22 cellular contexts compared by ENCODE assay signal in genomic region chr5:53679261-53679660, GRCh38.
DNase-seq lines count a peak whose midpoint lies in the region; ATAC-seq and TF ChIP-seq lines count a peak whose summit lies in the region.
"Had no signal": no experiment of that assay in that cellular context is flagged by ENCODE, and none has a peak within 500 bp of the region (broad histone marks: within the 10 kb centered on the region; RNA-seq: fewer than 3 reads in every experiment).

No MANE protein-coding gene starts in this region.

- H3K79me2 ChIP-seq in GM23248 (ENCODE audit: insufficient read depth) (peaks cover 18% of the 10 kb centered on the region; the same call in 1 of the 2 replicates), neural progenitor cell (ENCODE audit: low read depth) (no peaks in the 10 kb centered on the region)

- no peaks in the 10 kb centered on the region for H3F3A ChIP-seq in GM23248 (ENCODE audit: insufficient read depth)
- H3F3A ChIP-seq in neural progenitor cell (ENCODE audit: low read depth), result no peaks in the 10 kb centered on the region

- H4K20me1 ChIP-seq in GM23248 (ENCODE audit: insufficient read depth) (no peaks in the 10 kb centered on the region), neural progenitor cell (ENCODE audit: low read depth) (no peaks in the 10 kb centered on the region)

- H3K27me3 Mint-ChIP-seq in glutamatergic neuron (ENCODE audit: unreplicated experiment) (no peaks in the 10 kb centered on the region), neural progenitor cell (ENCODE audit: insufficient read depth, low read depth) (no peaks in the 10 kb centered on the region)
- no peaks in the 10 kb centered on the region for H3K27me3 Mint-ChIP-seq in activated naive CD4-positive, alpha-beta T cell treated with anti-CD3 and anti-CD28 coated beads for 36 hours (ENCODE audit: low read depth)
- H3K27me3 Mint-ChIP-seq: activated naive CD8-positive, alpha-beta T cell treated with anti-CD3 and anti-CD28 coated beads, Interleukin-2, amount 10 ng/mL, durations not matched to agents 7 days and 5 days; CD4-positive, alpha-beta memory T cell; central memory CD8-positive, alpha-beta T cell; naive thymus-derived CD8-positive, alpha-beta T cell; stimulated activated naive CD8-positive, alpha-beta T cell treated with anti-CD3 and anti-CD28 coated beads, Interleukin-15, Interleukin-2, amounts not matched to agents 100 ng/mL and 50 ng/mL, for 24 hours had no signal

- H3K4me1 ChIP-seq in GM23248 (ENCODE audit: insufficient read depth) (no peaks in the 10 kb centered on the region), neural progenitor cell (no peaks in the 10 kb centered on the region)
- H3K4me1 ChIP-seq: A549, esophagus squamous epithelium had no signal

- H3K4me3 Mint-ChIP-seq in glutamatergic neuron (ENCODE audit: unreplicated experiment) (no peak overlapping the region), neural progenitor cell (no peak overlapping the region)
- H3K4me3 Mint-ChIP-seq in activated naive CD4-positive, alpha-beta T cell treated with anti-CD3 and anti-CD28 coated beads for 36 hours, result no peak overlapping the region
- H3K4me3 Mint-ChIP-seq: activated naive CD8-positive, alpha-beta T cell treated with anti-CD3 and anti-CD28 coated beads, Interleukin-2, amount 10 ng/mL, durations not matched to agents 7 days and 5 days; activated T-helper 1 cell treated with anti-CD3 and anti-CD28 coated beads, Interleukin-12 subunit alpha, Interleukin-12 subunit beta, Interleukin-2, Interleukin-4 antibody, amounts not matched to agents 30 ng/mL and 10 ng/mL and 1 ng/mL, durations not matched to agents 14 hours and 24 hours and 36 hours; CD4-positive, alpha-beta memory T cell; central memory CD8-positive, alpha-beta T cell; naive thymus-derived CD8-positive, alpha-beta T cell; stimulated activated naive CD8-positive, alpha-beta T cell treated with anti-CD3 and anti-CD28 coated beads, Interleukin-15, Interleukin-2, amounts not matched to agents 100 ng/mL and 50 ng/mL, for 24 hours had no signal

- 95 to 100% methylated on average over 1 of the region's 1 CpG for WGBS in GM23248 (ENCODE audit: low coverage in 1 of 2, low lambda C conversion rate in 2 of 2, missing lambda C conversion rate in 2 of 2), 2 experiments

- H3K36me3 Mint-ChIP-seq in glutamatergic neuron (ENCODE audit: unreplicated experiment) (no peaks in the 10 kb centered on the region), neural progenitor cell (peaks cover 18% of the 10 kb centered on the region)
- peaks cover 68% of the 10 kb centered on the region for H3K36me3 Mint-ChIP-seq in activated naive CD4-positive, alpha-beta T cell treated with anti-CD3 and anti-CD28 coated beads for 36 hours (ENCODE audit: low read depth)

- ATAC-seq in GM19328 (IDR thresholded peaks at IDR 0.05; ENCODE audit: unreplicated experiment), result no peak
- ATAC-seq: A549; naive thymus-derived CD8-positive, alpha-beta T cell had no signal

- H3K27ac ChIP-seq in GM23248 (no peak overlapping the region), neural progenitor cell (no peak overlapping the region)
- H3K27ac ChIP-seq: A549, esophagus squamous epithelium had no signal

- no peak overlapping the region for H3K4me3 ChIP-seq in GM23248
- H3K4me3 ChIP-seq in astrocyte of the spinal cord (ENCODE audit: low read depth, low read length), result no peak overlapping the region
- H3K4me3 ChIP-seq in neural progenitor cell, result no peak overlapping the region
- H3K4me3 ChIP-seq: A549, esophagus squamous epithelium had no signal

- H3K4me2 ChIP-seq in GM23248 (ENCODE audit: unreplicated experiment) (no peak overlapping the region), neural progenitor cell (no peak overlapping the region)
- H3K4me2 ChIP-seq: A549 had no signal

- CTCF ChIA-PET in activated naive CD4-positive, alpha-beta T cell treated with anti-CD3 and anti-CD28 coated beads for 36 hours (lab: Charles Lee), result no interaction called here

- TF ChIP-seq CTCF in astrocyte of the spinal cord (IDR thresholded peaks at IDR 0.05; ENCODE audit: low read depth, low read length) (no peak), glutamatergic neuron (IDR thresholded peaks at IDR 0.05; ENCODE audit: partially characterized antibody, unreplicated experiment) (no peak), neural progenitor cell (IDR thresholded peaks at IDR 0.05) (no peak)

- no peaks in the 10 kb centered on the region for H3K9me2 ChIP-seq in GM23248 (ENCODE audit: insufficient read depth)

- in situ Hi-C loops in GM23248 (cut with MboI), result no loop called here
- in situ Hi-C loops in astrocyte of the spinal cord (cut with HindIII; ENCODE audit: low sequenced_read_pairs), result no loop called here

- peak; percentile 5 for DNase-seq in A172 (ENCODE audit: low spot score)
- DNase-seq in GM23248, result peak; percentile 34
- peak; percentile 16 for DNase-seq in astrocyte of the spinal cord (ENCODE audit: low read depth, low spot score)
- no peak for DNase-seq in glutamatergic neuron
- DNase-seq in activated naive CD4-positive, alpha-beta T cell treated with anti-CD3 and anti-CD28 coated beads for 36 hours, result no peak
- no peak for DNase-seq in neural progenitor cell (ENCODE audit: low spot score)
- no peak for DNase-seq in activated T-cell treated with anti-CD3 and anti-CD28 coated beads, Interleukin-2, amount 50 U/mL, for 1 hour
- DNase-seq: activated naive CD8-positive, alpha-beta T cell treated with anti-CD3 and anti-CD28 coated beads, Interleukin-2, amount 10 ng/mL, durations not matched to agents 7 days and 5 days; CD4-positive, alpha-beta memory T cell; effector CD4-positive, alpha-beta T cell; esophagus squamous epithelium; naive thymus-derived CD8-positive, alpha-beta T cell; NCI-H1092; NCI-H2081 treated with DMSO at 0.1 percent for 48 hours; NCI-H524; stimulated activated CD4-positive, alpha-beta T cell treated with anti-CD3 and anti-CD28 coated beads, Interleukin-2, amount 100 ng/mL, for 24 hours; SW 1271 had no signal

- H3K4me1 Mint-ChIP-seq in glutamatergic neuron (ENCODE audit: low read depth, unreplicated experiment) (peaks cover 21% of the 10 kb centered on the region), neural progenitor cell (no peaks in the 10 kb centered on the region)
- no peaks in the 10 kb centered on the region for H3K4me1 Mint-ChIP-seq in activated naive CD4-positive, alpha-beta T cell treated with anti-CD3 and anti-CD28 coated beads for 36 hours (ENCODE audit: low read depth)
- H3K4me1 Mint-ChIP-seq: activated naive CD8-positive, alpha-beta T cell treated with anti-CD3 and anti-CD28 coated beads, Interleukin-2, amount 10 ng/mL, durations not matched to agents 7 days and 5 days; CD4-positive, alpha-beta memory T cell had no signal

- no peaks in the 10 kb centered on the region for H3K9me3 ChIP-seq in GM23248 (ENCODE audit: low read depth)
- no peaks in the 10 kb centered on the region for H3K9me3 ChIP-seq in neural progenitor cell (ENCODE audit: low read depth)
- H3K9me3 ChIP-seq: A549, esophagus squamous epithelium had no signal

- H3K27me3 ChIP-seq in GM23248 (replicated peaks; ENCODE audit: insufficient read depth), result no peaks in the 10 kb centered on the region
- H3K27me3 ChIP-seq in neural progenitor cell, result no peaks in the 10 kb centered on the region
- H3K27me3 ChIP-seq: esophagus squamous epithelium had no signal

- H3K36me3 ChIP-seq in GM23248 (ENCODE audit: low read depth), result peaks cover 10% of the 10 kb centered on the region; the same call in 1 of the 2 replicates
- H3K36me3 ChIP-seq in neural progenitor cell, result peaks cover 9% of the 10 kb centered on the region

- intact Hi-C loops in activated naive CD4-positive, alpha-beta T cell treated with anti-CD3 and anti-CD28 coated beads for 36 hours (cut with micrococcal nuclease), result no loop called here

- no peak overlapping the region for H3K9ac ChIP-seq in GM23248
- no peak overlapping the region for H3K9ac ChIP-seq in neural progenitor cell

- H3K27ac Mint-ChIP-seq in glutamatergic neuron (ENCODE audit: unreplicated experiment) (peak overlapping the region; percentile 45), neural progenitor cell (no peak overlapping the region)
- H3K27ac Mint-ChIP-seq in activated naive CD4-positive, alpha-beta T cell treated with anti-CD3 and anti-CD28 coated beads for 36 hours, result no peak overlapping the region
- H3K27ac Mint-ChIP-seq: activated naive CD8-positive, alpha-beta T cell treated with anti-CD3 and anti-CD28 coated beads, Interleukin-2, amount 10 ng/mL, durations not matched to agents 7 days and 5 days; activated T-helper 1 cell treated with anti-CD3 and anti-CD28 coated beads, Interleukin-12 subunit alpha, Interleukin-12 subunit beta, Interleukin-2, Interleukin-4 antibody, amounts not matched to agents 30 ng/mL and 10 ng/mL and 1 ng/mL, durations not matched to agents 14 hours and 24 hours and 36 hours; stimulated activated naive CD8-positive, alpha-beta T cell treated with anti-CD3 and anti-CD28 coated beads, Interleukin-15, Interleukin-2, amounts not matched to agents 100 ng/mL and 50 ng/mL, for 24 hours had no signal

- H2AFZ ChIP-seq in GM23248, result no peak overlapping the region
- no peak overlapping the region for H2AFZ ChIP-seq in neural progenitor cell (replicated peaks)

- H3K9me3 Mint-ChIP-seq in glutamatergic neuron (ENCODE audit: unreplicated experiment) (peaks cover 4% of the 10 kb centered on the region), neural progenitor cell (no peaks in the 10 kb centered on the region)
- peaks cover 29% of the 10 kb centered on the region for H3K9me3 Mint-ChIP-seq in activated naive CD4-positive, alpha-beta T cell treated with anti-CD3 and anti-CD28 coated beads for 36 hours
- H3K9me3 Mint-ChIP-seq: central memory CD8-positive, alpha-beta T cell had no signal

Comparison
In these comparisons a context has a peak if more than half of its experiments do, and no peak if none do; other contexts are left out.
1. DNase-seq: peak in A172 (single experiment), GM23248 (single experiment) and astrocyte of the spinal cord (single experiment); none in glutamatergic neuron (single experiment), activated naive CD4-positive, alpha-beta T cell treated with anti-CD3 and anti-CD28 coated beads for 36 hours (single experiment), neural progenitor cell (single experiment) and activated T-cell treated with anti-CD3 and anti-CD28 coated beads, Interleukin-2, amount 50 U/mL, for 1 hour (single experiment).